ENCODE assay signal across 7 cellular contexts in the genomic region with DNA sequence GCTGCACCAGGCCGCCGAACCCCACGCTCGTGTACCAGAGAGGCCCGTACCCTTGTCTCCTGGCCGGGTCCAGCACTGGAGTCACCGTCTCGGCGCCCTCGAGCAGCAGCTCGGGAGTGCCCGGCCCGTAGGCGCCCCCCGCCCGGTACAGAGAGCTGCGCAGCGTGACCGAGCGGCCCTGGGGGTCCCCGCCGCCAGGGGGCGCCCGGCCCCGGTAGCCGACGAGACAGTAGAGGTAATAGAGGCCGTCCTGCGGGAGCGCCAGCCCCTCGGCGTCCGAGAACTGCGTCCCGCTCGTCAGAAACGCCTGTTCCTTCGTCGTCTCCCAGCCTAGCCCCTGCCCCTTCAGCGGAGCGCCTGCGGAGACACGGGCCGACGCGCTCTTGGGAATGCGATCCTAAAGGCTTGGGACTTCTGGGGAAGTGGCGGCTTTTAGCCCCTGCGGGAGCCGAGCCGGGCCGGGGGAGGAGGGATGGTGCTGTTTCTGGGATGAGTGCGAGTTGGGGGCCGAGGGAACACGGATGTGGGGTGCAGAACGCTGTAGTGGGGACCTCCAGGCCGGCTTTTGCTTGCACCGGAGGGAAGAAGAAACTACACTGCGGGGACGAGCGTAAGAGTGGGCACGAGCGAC. TPM values are rescaled to one million over a fixed set of nuclear protein-coding genes. Genes with fewer than 3 reads are reported as not detected.
DNase-seq lines count a peak whose midpoint lies in the region; ATAC-seq, FAIRE-seq and TF ChIP-seq lines count a peak whose summit lies in the region.

No MANE protein-coding gene starts in this region.

- no peaks in the 10 kb centered on the region for H3K36me3 ChIP-seq in kidney (ENCODE audit: control insufficient read depth in 1 of 2, insufficient read depth in 2 of 2, low read length in 2 of 2)

- H3K4me1 ChIP-seq in kidney (ENCODE audit: control insufficient read depth in 1 of 2, insufficient read depth in 1 of 2, low read depth in 1 of 2, low read length in 2 of 2), result peaks cover 5 to 10% of the 10 kb centered on the region in 2 donors

- H3K9me3 ChIP-seq in kidney (ENCODE audit: control insufficient read depth in 1 of 2, low read length in 2 of 2), result no peaks in the 10 kb centered on the region

- peak overlapping the region; percentile 93 to 97 for H3K9ac ChIP-seq in kidney (ENCODE audit: low read length in 2 of 2)

- H3K27ac ChIP-seq in kidney (ENCODE audit: low read depth in 2 of 2, low read length in 2 of 2), result peak overlapping the region; percentile 70 to 78

- peak; percentile 98 for TF ChIP-seq CTCF in GM12875 (IDR thresholded peaks at IDR 0.05; ENCODE audit: borderline replicate concordance, insufficient read depth, low read depth, low read length)
- TF ChIP-seq CTCF in WI38 (IDR thresholded peaks at IDR 0.05; ENCODE audit: low read depth, low read length), result peak; percentile 94
- peak; percentile 71 for TF ChIP-seq CTCF in cardiac fibroblast (IDR thresholded peaks at IDR 0.05; ENCODE audit: low read depth, low read length)
- TF ChIP-seq CTCF in kidney (IDR thresholded peaks at IDR 0.05; ENCODE audit: borderline replicate concordance, extremely low read depth, insufficient read depth), result peak; percentile 93

- ATAC-seq in HG02870 (IDR thresholded peaks at IDR 0.05; ENCODE audit: unreplicated experiment), result peak; percentile 43

- peak overlapping the region; percentile 64 for H3K4me3 ChIP-seq in GM12875 (ENCODE audit: low read depth, low read length)
- peak overlapping the region; percentile 79 for H3K4me3 ChIP-seq in WI38 (ENCODE audit: low read depth, low read length)
- H3K4me3 ChIP-seq in cardiac fibroblast (replicated peaks in 1 of 2; ENCODE audit: low read depth in 2 of 2, low read length in 2 of 2), result peak overlapping the region; percentile 84 to 90
- peak overlapping the region; percentile 90 to 93 for H3K4me3 ChIP-seq in kidney (ENCODE audit: low read length in 2 of 2)

- intact Hi-C loops in kidney (cut with DNase I), result no loop called here

- FAIRE-seq in kidney (lab: Jason Lieb, UNC), result no peak

- DNase-seq in NCI-H2107 treated with DMSO at 0.1 percent for 48 hours (lab: John Stamatoyannopoulos, UW; ENCODE audit: unreplicated experiment) (peak; percentile 8), cardiac fibroblast (ENCODE audit: low read depth in 2 of 2) (peak; percentile 75 to 86), kidney (peak; percentile 95)
- peak; percentile 88 to 91 for DNase-seq in stimulated activated CD4-positive, alpha-beta T cell treated with anti-CD3 and anti-CD28 coated beads, Interleukin-15, amount 100 ng/mL, for 1 hour (ENCODE audit: low read depth in 1 of 2, low spot score in 1 of 2)

RNA-seq across cellular contexts. Expression of a gene that starts 1.3 kb away (rescaled TPM):
- total RNA-seq in kidney, result 18.5 TPM
- polyA plus RNA-seq in kidney (ENCODE audit: insufficient read depth, low read depth, low replicate concordance), result 6.6 TPM

RNA-seq across cellular contexts. Expression of a gene that starts 5.2 kb away (rescaled TPM):
- total RNA-seq in kidney, result 31.5 TPM
- 14.8 TPM for polyA plus RNA-seq in kidney (ENCODE audit: insufficient read depth, low read depth, low replicate concordance)

RNA-seq across cellular contexts. Expression of a gene that starts 5.6 kb away (rescaled TPM):
- 5.4 TPM for total RNA-seq in kidney
- polyA plus RNA-seq in kidney (ENCODE audit: insufficient read depth, low read depth, low replicate concordance), result 0.69 TPM

RNA-seq across cellular contexts. Expression of a gene that starts 8.8 kb away (rescaled TPM):
- total RNA-seq in kidney, result 0.35 TPM
- polyA plus RNA-seq in kidney (ENCODE audit: insufficient read depth, low read depth, low replicate concordance), result not detected

RNA-seq across cellular contexts. Expression of a gene that starts 11.9 kb away (rescaled TPM):
- 0.82 TPM for total RNA-seq in kidney
- not detected for polyA plus RNA-seq in kidney (ENCODE audit: insufficient read depth, low read depth, low replicate concordance)

Comparison
In these comparisons a context has a peak if more than half of its experiments do, and no peak if none do; other contexts are left out.
1. Peak in every context shown above with its lines: DNase-seq, ATAC-seq, H3K4me3 ChIP-seq and H3K27ac ChIP-seq.
2. DNase-seq: peak in every context shown above with its lines; median percentile 95 in kidney; 90 in stimulated activated CD4-positive, alpha-beta T cell treated with anti-CD3 and anti-CD28 coated beads, Interleukin-15, amount 100 ng/mL, for 1 hour; 80 in cardiac fibroblast; 8 in NCI-H2107 treated with DMSO at 0.1 percent for 48 hours.